ENCODE assay signal across 10 cellular contexts in genomic region chr19:44476559-44477408, GRCh38. TPM values are rescaled to one million over a fixed set of nuclear protein-coding genes. Genes with fewer than 3 reads are reported as not detected.
DNase-seq lines count a peak whose midpoint lies in the region; ATAC-seq, FAIRE-seq and TF ChIP-seq lines count a peak whose summit lies in the region.
"Had no signal": no experiment of that assay in that cellular context is flagged by ENCODE, and none has a peak within 500 bp of the region (broad histone marks: within the 10 kb centered on the region; RNA-seq: fewer than 3 reads in every experiment).

No MANE protein-coding gene starts in this region.

- no peaks in the 10 kb centered on the region for H3K23me2 ChIP-seq in H9 (ENCODE audit: insufficient read length, low read depth, low read length, poor library complexity, severe bottlenecking)

- no peak overlapping the region for H4K5ac ChIP-seq in H9 (ENCODE audit: insufficient read length, low read depth, low read length)

- H3K36me3 ChIP-seq in K562 (ENCODE audit: control insufficient read depth, insufficient read depth, low read length) = peaks cover 40% of the 10 kb centered on the region
- H3K36me3 ChIP-seq in muscle layer of duodenum (ENCODE audit: control insufficient read depth in 1 of 2, insufficient read depth in 2 of 2, low read length in 2 of 2) = peaks cover 45 to 76% of the 10 kb centered on the region in 2 donors

- DNase-seq in NCI-H146 (lab: John Stamatoyannopoulos, UW) (peak; percentile 15), NCI-H146 treated with DMSO at 0.1 percent for 48 hours (lab: John Stamatoyannopoulos, UW; ENCODE audit: unreplicated experiment) (no peak), LNCaP clone FGC (ENCODE audit: low read depth) (peak; percentile 11), K562 (ENCODE audit: extremely low read depth in 1 of 4, low spot score in 3 of 4) (peak in 2 of 4 experiments; percentile 4 to 23), NCI-H187 (lab: John Stamatoyannopoulos, UW) (no peak), HEK293T (ENCODE audit: extremely low spot score) (no peak), H9 (no peak)
- DNase-seq: left ventricle myocardium inferior had no signal

- H4K91ac ChIP-seq in H9 (ENCODE audit: insufficient read length, low read depth, low read length) = no peak overlapping the region

- no peak overlapping the region for H3K56ac ChIP-seq in H9 (ENCODE audit: insufficient read length, low read depth, low read length)

- FAIRE-seq in K562 (lab: Jason Lieb, UNC) = no peak

- H3K27ac ChIP-seq in K562 (ENCODE audit: extremely low read depth, low read depth, low read length) = no peak overlapping the region
- H3K27ac ChIP-seq in muscle layer of duodenum (ENCODE audit: low read length) = no peak overlapping the region
- H3K27ac ChIP-seq in H9 (ENCODE audit: insufficient read length, low read depth, low read length) = no peak overlapping the region
- H3K27ac ChIP-seq: left ventricle myocardium inferior had no signal

- H3K36me3 Mint-ChIP-seq in H9 (ENCODE audit: insufficient read depth in 1 of 3, low read depth in 3 of 3) = peaks cover 81 to 95% (median 93%) of the 10 kb centered on the region in 3 experiments

- H3K9me3 ChIP-seq in K562 (replicated peaks; ENCODE audit: control insufficient read depth, insufficient read depth, low read depth, low read length) = peaks cover 48% of the 10 kb centered on the region
- peaks cover 90 to 100% of the 10 kb centered on the region in 2 donors for H3K9me3 ChIP-seq in muscle layer of duodenum (ENCODE audit: control insufficient read depth in 1 of 2, low read length in 2 of 2)
- peaks cover 98% of the 10 kb centered on the region for H3K9me3 ChIP-seq in H9 (ENCODE audit: control insufficient read depth, low read depth, low read length)

- H3K4me1 ChIP-seq in K562 (replicated peaks in 1 of 2; ENCODE audit: control insufficient read depth in 2 of 2, insufficient read depth in 2 of 2, low read length in 2 of 2) (no peaks in the 10 kb centered on the region), muscle layer of duodenum (ENCODE audit: control insufficient read depth in 1 of 2, insufficient read depth in 2 of 2, low read length in 2 of 2) (no peaks in the 10 kb centered on the region), H9 (ENCODE audit: insufficient read depth, low read length) (no peaks in the 10 kb centered on the region)
- H3K4me1 ChIP-seq: left ventricle myocardium inferior had no signal

- H2BK5ac ChIP-seq in H9 (ENCODE audit: insufficient read length, low read length) = no peak overlapping the region

- H3K4me3 ChIP-seq in LNCaP clone FGC (ENCODE audit: low read depth, low read length) (no peak overlapping the region), K562 (no peak overlapping the region), muscle layer of duodenum (ENCODE audit: low read depth in 1 of 2, low read length in 2 of 2) (peak overlapping the region; percentile 22 to 72)
- H3K4me3 ChIP-seq: left ventricle myocardium inferior had no signal

- POLR2A ChIA-PET in K562 (lab: Yijun Ruan, JAX) = no interaction called here
- POLR2A ChIA-PET in HEK293T (lab: Yijun Ruan, JAX) = no interaction called here

- peak in 1 of 2 experiments; percentile 22; a peak in 1 of 4 replicates for TF ChIP-seq RAD21 in K562 (CRISPR knock-in tag; conservative IDR thresholded peaks at IDR 0.05 in 1 of 2, IDR thresholded peaks at IDR 0.05 in 1 of 2)

- no peak for TF ChIP-seq CTCF in LNCaP clone FGC (IDR thresholded peaks at IDR 0.05; ENCODE audit: control insufficient read depth, extremely low read depth, insufficient read depth)
- TF ChIP-seq CTCF in K562 (IDR thresholded peaks at IDR 0.05 in 2 of 3, conservative IDR thresholded peaks at IDR 0.05 in 1 of 3; ENCODE audit: insufficient read depth in 2 of 3, low read depth in 1 of 3, low read length in 3 of 3) = no peak
- no peak for TF ChIP-seq CTCF in H9 (conservative IDR thresholded peaks at IDR 0.05)

- H2AK5ac ChIP-seq in H9 (ENCODE audit: insufficient read length, low read length) = no peak overlapping the region

- no peak overlapping the region for H3T11ph ChIP-seq in H9 (ENCODE audit: low read length)

- no peak overlapping the region for H2AFZ ChIP-seq in K562 (ENCODE audit: low read depth, low read length)
- H2AFZ ChIP-seq in H9 (ENCODE audit: low read length) = no peak overlapping the region

- no peaks in the 10 kb centered on the region for H3K9me1 ChIP-seq in K562 (ENCODE audit: control insufficient read depth, insufficient read depth, low read length)

- no peak overlapping the region for H2BK12ac ChIP-seq in H9 (ENCODE audit: insufficient read length, low read depth, low read length)

- H3K27me3 ChIP-seq in K562 (ENCODE audit: control insufficient read depth in 2 of 2, insufficient read depth in 2 of 2, low read length in 2 of 2) (no peaks in the 10 kb centered on the region), muscle layer of duodenum (ENCODE audit: low read depth, low read length) (no peaks in the 10 kb centered on the region), H9 (ENCODE audit: insufficient read depth, low read length) (no peaks in the 10 kb centered on the region)

- TF ChIP-seq EP300 in K562 (IDR thresholded peaks at IDR 0.05; ENCODE audit: low read length) = no peak

- H3K9me3 Mint-ChIP-seq in H9 = peaks cover 99 to 100% of the 10 kb centered on the region in 2 experiments

- CTCF ChIA-PET in K562 (lab: Yijun Ruan, JAX; ENCODE audit: low intra/inter-chr PET ratio) = no interaction called here
- CTCF ChIA-PET in HEK293T (lab: Yijun Ruan, JAX) = no interaction called here

- H3K4ac ChIP-seq in H9 (ENCODE audit: low read depth, low read length) = no peak overlapping the region

- H3K4me2 ChIP-seq in K562 (ENCODE audit: insufficient read depth, low read length) = no peak overlapping the region
- H3K4me2 ChIP-seq in H9 (ENCODE audit: insufficient read depth, insufficient read length, low read length) = no peak overlapping the region

- no TSS peak for BruUV-seq in K562 (replicated peaks; lab: Mats Ljungman, UMichigan)

- H3K4me3 Mint-ChIP-seq in H9 = no peak overlapping the region
- H3K4me3 Mint-ChIP-seq: brain had no signal

- H2BK120ac ChIP-seq in H9 (ENCODE audit: low read depth, low read length, poor library complexity, severe bottlenecking) = no peak overlapping the region

- H2BK20ac ChIP-seq in H9 (ENCODE audit: low read depth, low read length, poor library complexity, severe bottlenecking) = no peak overlapping the region

- H3K27ac Mint-ChIP-seq in H9 = no peak overlapping the region
- H3K27ac Mint-ChIP-seq: brain had no signal

- H3K18ac ChIP-seq in H9 (ENCODE audit: insufficient read length, low read depth, low read length) = no peak overlapping the region

- 86% methylated on average over 7 of the region's 7 CpGs for WGBS in K562 (ENCODE audit: insufficient coverage, low coverage, missing lambda C conversion rate)
- WGBS in H9 (ENCODE audit: extremely low coverage, insufficient read length, low lambda C conversion rate) = no CpG with 5 or more reads among the region's 7 CpGs

- H3K79me1 ChIP-seq in H9 (ENCODE audit: insufficient read depth, low read depth, low read length, poor library complexity, severe bottlenecking) = no peaks in the 10 kb centered on the region

- H3K79me2 ChIP-seq in K562 (ENCODE audit: control insufficient read depth, insufficient read depth, low read length) (no peaks in the 10 kb centered on the region), H9 (ENCODE audit: insufficient read depth, low read length) (no peaks in the 10 kb centered on the region)

- H3K14ac ChIP-seq in H9 (ENCODE audit: insufficient read depth, low read length) = no peak overlapping the region

- peaks cover 23% of the 10 kb centered on the region for H3K27me3 Mint-ChIP-seq in H9 (ENCODE audit: low read depth)

- H4K20me1 ChIP-seq in K562 (replicated peaks; ENCODE audit: control insufficient read depth, insufficient read depth, low read length) = no peaks in the 10 kb centered on the region
- H4K20me1 ChIP-seq in H9 (ENCODE audit: control insufficient read depth, insufficient read depth, insufficient read length) = no peaks in the 10 kb centered on the region

- H3K9ac ChIP-seq in K562 (ENCODE audit: insufficient read depth in 1 of 2, low read depth in 2 of 2, low read length in 2 of 2) = no peak overlapping the region
- H3K9ac ChIP-seq in H9 (ENCODE audit: extremely low read depth, insufficient read length, low read length) = no peak overlapping the region

- H3K4me1 Mint-ChIP-seq in H9 = no peaks in the 10 kb centered on the region
- H3K4me1 Mint-ChIP-seq: brain had no signal

- TF ChIP-seq POLR2A in K562 (conservative IDR thresholded peaks at IDR 0.05) = peak; percentile 49; the same call in 1 of the 2 replicates

- in situ Hi-C loops in K562 (cut with MboI) = no loop called here

- no peak for ATAC-seq in K562

- H2BK15ac ChIP-seq in H9 (ENCODE audit: low read depth, low read length) = no peak overlapping the region

- intact Hi-C loops in K562 (cut with micrococcal nuclease) = no loop called here

- H4K8ac ChIP-seq in H9 (replicated peaks; ENCODE audit: insufficient read length, low read depth, low read length) = no peak overlapping the region

- H3K23ac ChIP-seq in H9 (ENCODE audit: insufficient read length, low read depth, low read length) = no peak overlapping the region

RNA-seq across cellular contexts. Expression of gene ZNF180, which starts 23.5 kb away (rescaled TPM):
- 3.0 and 7.3 TPM in 2 replicates for total RNA-seq in K562 (2011; cell fraction: chromatin; rRNA removed; ENCODE audit: low replicate concordance)
- 8.7 and 12.2 TPM in 2 replicates for total RNA-seq in K562 (2011; cell fraction: nucleolus; rRNA removed)
- 2.7 and 6.3 TPM in 2 replicates for total RNA-seq in K562 (2011; cell fraction: nucleoplasm; rRNA removed)
- total RNA-seq in K562 (2014; rRNA removed) = 5.1 and 7.6 TPM in 2 replicates
- 8.7 and 11.5 TPM in 2 replicates for total RNA-seq in K562 (2014; rRNA removed; fragmentation: Illumina TruSeq; extraction: Trizol)
- 7.1 and 8.6 TPM in 2 replicates for total RNA-seq in K562 (2015; rRNA removed; fragmentation: Illumina TruSeq; extraction: Trizol)
- 6.3 and 7.5 TPM in 2 replicates for total RNA-seq in K562 (2021)
- 2.0 and 2.3 TPM in 2 replicates for polyA plus RNA-seq in K562 (2011; rRNA removed)
- 1.3 and 1.7 TPM in 2 replicates for polyA plus RNA-seq in K562 (2011; cell fraction: cytosol; rRNA removed)
- 2.6 TPM in 2 replicates for polyA plus RNA-seq in K562 (2011; cell fraction: nucleus; rRNA removed)
- polyA plus RNA-seq in K562 (2012) = 4.5 and 5.4 TPM in 2 replicates
- 5.8 and 5.9 TPM in 2 replicates for polyA plus RNA-seq in K562 (2014; fragmentation: Illumina TruSeq; extraction: Trizol)
- 1 to 10 TPM; 1.8 to 2.9 TPM for polyA plus RNA-seq in K562 (2014; fragmentation: Nextera tagmentation; extraction: Ambion mirVana)
- polyA plus RNA-seq in K562 (2014; rRNA removed) = 3.9 and 4.1 TPM in 2 replicates
- 2.6 and 3.1 TPM in 2 replicates for polyA minus RNA-seq in K562 (2011; rRNA and poly(A)+ RNA removed)
- 1.2 and 2.7 TPM in 2 replicates for polyA minus RNA-seq in K562 (2011; cell fraction: cytosol; rRNA and poly(A)+ RNA removed)
- 12.1 and 17.6 TPM in 2 replicates for polyA minus RNA-seq in K562 (2011; cell fraction: nucleus; rRNA and poly(A)+ RNA removed)
- total RNA-seq in H9 (2021) = 13.2 and 13.6 TPM in 2 replicates

RNA-seq across cellular contexts. Expression of gene ZNF229, which starts 28.5 kb away (rescaled TPM):
- 2.2 TPM in 2 replicates for total RNA-seq in K562 (2011; cell fraction: chromatin; rRNA removed; ENCODE audit: low replicate concordance)
- 0.33 and 1.1 TPM in 2 replicates for total RNA-seq in K562 (2011; cell fraction: nucleolus; rRNA removed)
- 2.2 and 2.3 TPM in 2 replicates for total RNA-seq in K562 (2011; cell fraction: nucleoplasm; rRNA removed)
- 0.50 and 2.5 TPM in 2 replicates for total RNA-seq in K562 (2014; rRNA removed)
- total RNA-seq in K562 (2014; rRNA removed; fragmentation: Illumina TruSeq; extraction: Trizol) = 1.1 and 1.5 TPM in 2 replicates
- total RNA-seq in K562 (2015; rRNA removed; fragmentation: Illumina TruSeq; extraction: Trizol) = 0.94 TPM in 2 replicates
- total RNA-seq in K562 (2021) = 1.0 and 2.4 TPM in 2 replicates
- polyA plus RNA-seq in K562 (2011; rRNA removed) = 0.08 and 0.40 TPM in 2 replicates
- 0.13 and 0.21 TPM in 2 replicates for polyA plus RNA-seq in K562 (2011; cell fraction: cytosol; rRNA removed)
- polyA plus RNA-seq in K562 (2011; cell fraction: nucleus; rRNA removed) = 0.15 and 0.51 TPM in 2 replicates
- polyA plus RNA-seq in K562 (2012) = 0.82 and 1.1 TPM in 2 replicates
- polyA plus RNA-seq in K562 (2014; fragmentation: Illumina TruSeq; extraction: Trizol) = 0.72 and 0.79 TPM in 2 replicates
- polyA plus RNA-seq in K562 (2014; fragmentation: Nextera tagmentation; extraction: Ambion mirVana) = under 1 TPM; 0.31 to 0.74 TPM
- 0.50 and 0.56 TPM in 2 replicates for polyA plus RNA-seq in K562 (2014; rRNA removed)
- polyA minus RNA-seq in K562 (2011; rRNA and poly(A)+ RNA removed) = 0.21 and 2.1 TPM in 2 replicates
- not detected in 2 replicates for polyA minus RNA-seq in K562 (2011; cell fraction: cytosol; rRNA and poly(A)+ RNA removed)
- polyA minus RNA-seq in K562 (2011; cell fraction: nucleus; rRNA and poly(A)+ RNA removed) = 0.27 and 0.33 TPM in 2 replicates
- 5.6 and 7.4 TPM in 2 replicates for total RNA-seq in H9 (2021)

RNA-seq across cellular contexts. Expression of gene CEACAM20, which starts 52.7 kb away (rescaled TPM):
- not detected in 2 replicates for total RNA-seq in K562 (2011; cell fraction: chromatin; rRNA removed; ENCODE audit: low replicate concordance)
- total RNA-seq in K562 (2011; cell fraction: nucleolus; rRNA removed) = not detected in 2 replicates
- not detected in 2 replicates for total RNA-seq in K562 (2011; cell fraction: nucleoplasm; rRNA removed)
- total RNA-seq in K562 (2014; rRNA removed) (not detected in 2 replicates), K562 (2014; rRNA removed; fragmentation: Illumina TruSeq; extraction: Trizol) (not detected in 2 replicates), K562 (2015; rRNA removed; fragmentation: Illumina TruSeq; extraction: Trizol) (not detected in 2 replicates), K562 (2021) (not detected in 2 replicates), H9 (2021) (not detected in 2 replicates)
- polyA plus RNA-seq in K562 (2011; rRNA removed) (not detected in 2 replicates), K562 (2014; fragmentation: Illumina TruSeq; extraction: Trizol) (not detected in 2 replicates), K562 (2014; fragmentation: Nextera tagmentation; extraction: Ambion mirVana) (not detected), K562 (2014; rRNA removed) (not detected in 2 replicates)
- not detected in 2 replicates for polyA plus RNA-seq in K562 (2011; cell fraction: cytosol; rRNA removed)
- polyA plus RNA-seq in K562 (2011; cell fraction: nucleus; rRNA removed) = 0.07 TPM in 1 of 2 replicates, not detected in the other
- not detected in 2 replicates for polyA plus RNA-seq in K562 (2012)
- polyA minus RNA-seq in K562 (2011; rRNA and poly(A)+ RNA removed) = not detected in 2 replicates
- not detected in 2 replicates for polyA minus RNA-seq in K562 (2011; cell fraction: cytosol; rRNA and poly(A)+ RNA removed)
- polyA minus RNA-seq in K562 (2011; cell fraction: nucleus; rRNA and poly(A)+ RNA removed) = not detected in 2 replicates
- total RNA-seq: left ventricle myocardium inferior had no signal

Comparison
In these comparisons a context has a peak if more than half of its experiments do, and no peak if none do; other contexts are left out.
1. DNase-seq: peak in NCI-H146 (single experiment) and LNCaP clone FGC (single experiment); none in NCI-H146 treated with DMSO at 0.1 percent for 48 hours (single experiment), NCI-H187 (0 of 2), HEK293T (single experiment) and H9 (single experiment).
2. H3K4me3 ChIP-seq: peak in muscle layer of duodenum (2 of 2); none in LNCaP clone FGC (single experiment) and K562 (single experiment).